ENCODE assay signal across 15 cellular contexts in genomic region chr10:123996302-123996701, GRCh38.
A peak's percentile ranks its signal among the peaks of the same experiment; 100 is the strongest.
DNase-seq lines count a peak whose midpoint lies in the region; ATAC-seq and TF ChIP-seq lines count a peak whose summit lies in the region.
"Had no signal": no experiment of that assay in that cellular context is flagged by ENCODE, and none has a peak within 500 bp of the region (broad histone marks: within the 10 kb centered on the region; RNA-seq: fewer than 3 reads in every experiment).

No MANE protein-coding gene starts in this region.

- CTCF ChIA-PET in MCF 10A (lab: Yijun Ruan, JAX), result interaction anchor here (0.6 to 8.2 kb wide), 37 partner anchors 8 to 529 kb away, joined by 3 to 306 read pairs (median 4); partner anchors contain the start of gene CHST15

- H3K27me3 Mint-ChIP-seq in MCF 10A (ENCODE audit: insufficient read depth, unreplicated experiment), result peaks cover 14% of the 10 kb centered on the region
- peaks cover 81 to 100% of the 10 kb centered on the region in 2 donors for H3K27me3 Mint-ChIP-seq in effector memory CD8-positive, alpha-beta T cell

- DNase-seq in MCF 10A (ENCODE audit: unreplicated experiment), result no peak
- no peak for DNase-seq in breast epithelium (ENCODE audit: low spot score in 2 of 2)
- peak; percentile 10 for DNase-seq in SW480 (ENCODE audit: low spot score)
- DNase-seq in lung (ENCODE audit: low spot score), result peak; percentile 25
- peak; percentile 49 for DNase-seq in upper lobe of right lung
- DNase-seq in caudate nucleus (lab: John Stamatoyannopoulos, UW), result no peak
- DNase-seq in effector memory CD8-positive, alpha-beta T cell, result no peak
- DNase-seq: activated CD4-positive, alpha-beta T cell treated with anti-CD3 and anti-CD28 coated beads for 1 hour; stimulated activated CD4-positive, alpha-beta T cell treated with anti-CD3 and anti-CD28 coated beads, Interleukin-4, amount 100 ng/mL, for 4 hours had no signal

- POLR2A ChIA-PET in MCF 10A (lab: Yijun Ruan, JAX), result interaction anchor here (0.9 to 4.7 kb wide), 13 partner anchors 25 to 842 kb away, joined by 3 to 52 read pairs (median 8); partner anchors contain the start of genes BUB3 and CHST15

- WGBS in lung, 2 donors, result 75 to 80% methylated on average over 7 of the region's 7 CpGs

- H3K9me3 Mint-ChIP-seq in MCF 10A (ENCODE audit: unreplicated experiment), result no peaks in the 10 kb centered on the region
- no peaks in the 10 kb centered on the region for H3K9me3 Mint-ChIP-seq in effector memory CD8-positive, alpha-beta T cell
- H3K9me3 Mint-ChIP-seq: activated naive CD4-positive, alpha-beta T cell treated with anti-CD3 and anti-CD28 coated beads, Interleukin-2, amount 50 U/mL, for 72 hours; naive B cell; stimulated activated effector memory CD8-positive, alpha-beta T cell treated with anti-CD3 and anti-CD28 coated beads, Interleukin-12 subunit alpha, Interleukin-12 subunit beta, amount 100 ng/mL, for 72 hours had no signal

- intact Hi-C loops in MCF 10A (cut with micrococcal nuclease) (loop anchor here (5.0 to 10.0 kb wide), 2 partner anchors 111 to 538 kb away; no protein-coding TSS in a partner anchor), breast epithelium (cut with DNase I; ENCODE audit: low total_unique reads) (no loop called here), upper lobe of right lung (cut with DNase I) (no loop called here)

- no peak overlapping the region for H3K4me3 ChIP-seq in breast epithelium
- no peak overlapping the region for H3K4me3 ChIP-seq in lung
- H3K4me3 ChIP-seq in upper lobe of right lung, result no peak overlapping the region
- H3K4me3 ChIP-seq: K562 had no signal

- peaks cover 19% of the 10 kb centered on the region for H3K36me3 Mint-ChIP-seq in MCF 10A (ENCODE audit: insufficient read depth, unreplicated experiment)
- no peaks in the 10 kb centered on the region for H3K36me3 Mint-ChIP-seq in effector memory CD8-positive, alpha-beta T cell (ENCODE audit: insufficient read depth)
- H3K36me3 Mint-ChIP-seq: activated naive CD4-positive, alpha-beta T cell treated with anti-CD3 and anti-CD28 coated beads, Interleukin-2, amount 50 U/mL, for 72 hours; naive B cell; stimulated activated effector memory CD8-positive, alpha-beta T cell treated with anti-CD3 and anti-CD28 coated beads, Interleukin-12 subunit alpha, Interleukin-12 subunit beta, amount 100 ng/mL, for 72 hours had no signal

- TF ChIP-seq POLR2A in breast epithelium (IDR thresholded peaks at IDR 0.05), result no peak

- peaks cover 0 to 11% of the 10 kb centered on the region in 2 donors for H3K4me1 ChIP-seq in breast epithelium
- H3K4me1 ChIP-seq in lung (ENCODE audit: control insufficient read depth in 2 of 2, insufficient read depth in 2 of 2, low read length in 2 of 2), result peaks cover 0 to 13% of the 10 kb centered on the region in 2 donors
- H3K4me1 ChIP-seq in upper lobe of right lung, result peaks cover 28% of the 10 kb centered on the region

- peak overlapping the region; percentile 75 for H3K4me3 Mint-ChIP-seq in MCF 10A (ENCODE audit: unreplicated experiment)
- H3K4me3 Mint-ChIP-seq in effector memory CD8-positive, alpha-beta T cell, result peak overlapping the region in 1 of 2 donors; percentile 33

- H3K27me3 ChIP-seq in breast epithelium (peaks cover 3 to 12% of the 10 kb centered on the region in 2 donors), lung (ENCODE audit: control insufficient read depth, insufficient read depth) (no peaks in the 10 kb centered on the region), upper lobe of right lung (peaks cover 27% of the 10 kb centered on the region)

- H3K27ac ChIP-seq in breast epithelium, result peak overlapping the region in 1 of 2 donors; percentile 51
- peak overlapping the region in 1 of 2 donors; percentile 21 for H3K27ac ChIP-seq in lung (ENCODE audit: low read depth in 1 of 2, low read length in 1 of 2)
- H3K27ac ChIP-seq in upper lobe of right lung, result no peak overlapping the region
- no peak overlapping the region for H3K27ac ChIP-seq in caudate nucleus (ENCODE audit: low read depth, low read length)

- H3K9me3 ChIP-seq in breast epithelium (no peaks in the 10 kb centered on the region), lung (ENCODE audit: control insufficient read depth in 2 of 2, insufficient read depth in 1 of 2, low read length in 1 of 2) (no peaks in the 10 kb centered on the region), upper lobe of right lung (no peaks in the 10 kb centered on the region)
- H3K9me3 ChIP-seq: heart right ventricle had no signal

- TF ChIP-seq CTCF in MCF 10A (IDR thresholded peaks at IDR 0.05; ENCODE audit: unreplicated experiment), result no peak
- no peak for TF ChIP-seq CTCF in breast epithelium (IDR thresholded peaks at IDR 0.05)
- TF ChIP-seq CTCF in lung (IDR thresholded peaks at IDR 0.05; ENCODE audit: control extremely low read depth, extremely low read depth), result no peak
- no peak for TF ChIP-seq CTCF in upper lobe of right lung (IDR thresholded peaks at IDR 0.05)

- H3K27ac Mint-ChIP-seq in MCF 10A (ENCODE audit: low read depth, unreplicated experiment), result peak overlapping the region; percentile 60
- no peak overlapping the region for H3K27ac Mint-ChIP-seq in effector memory CD8-positive, alpha-beta T cell
- H3K27ac Mint-ChIP-seq: activated naive CD4-positive, alpha-beta T cell treated with anti-CD3 and anti-CD28 coated beads, Interleukin-2, amount 50 U/mL, for 72 hours; stimulated activated effector memory CD8-positive, alpha-beta T cell treated with anti-CD3 and anti-CD28 coated beads, Interleukin-12 subunit alpha, Interleukin-12 subunit beta, amount 100 ng/mL, for 72 hours had no signal

- peaks cover 58% of the 10 kb centered on the region for H3K4me1 Mint-ChIP-seq in MCF 10A (ENCODE audit: insufficient read depth, unreplicated experiment)
- peaks cover 13 to 15% of the 10 kb centered on the region in 2 donors for H3K4me1 Mint-ChIP-seq in effector memory CD8-positive, alpha-beta T cell (ENCODE audit: low read depth in 2 of 2)

- no peak for ATAC-seq in lung (ENCODE audit: insufficient read depth, low FRiP score)
- ATAC-seq in upper lobe of right lung, result no peak
- no peak for ATAC-seq in GM19397 (IDR thresholded peaks at IDR 0.05; ENCODE audit: unreplicated experiment)
- no peak for ATAC-seq in effector memory CD8-positive, alpha-beta T cell (replicated peaks)

- H3K36me3 ChIP-seq in breast epithelium (no peaks in the 10 kb centered on the region), lung (ENCODE audit: control insufficient read depth in 2 of 2, insufficient read depth in 2 of 2, low read length in 2 of 2) (no peaks in the 10 kb centered on the region), upper lobe of right lung (no peaks in the 10 kb centered on the region)
- H3K36me3 ChIP-seq: heart right ventricle had no signal

- BruUV-seq in MCF 10A (replicated peaks; lab: Mats Ljungman, UMichigan), result no TSS peak

Comparison
In these comparisons a context has a peak if more than half of its experiments do, and no peak if none do; other contexts are left out.
1. DNase-seq: peak in SW480 (single experiment), lung (single experiment) and upper lobe of right lung (single experiment); none in MCF 10A (single experiment), breast epithelium (0 of 2), caudate nucleus (0 of 61) and effector memory CD8-positive, alpha-beta T cell (0 of 3).